In the genomic region with DNA sequence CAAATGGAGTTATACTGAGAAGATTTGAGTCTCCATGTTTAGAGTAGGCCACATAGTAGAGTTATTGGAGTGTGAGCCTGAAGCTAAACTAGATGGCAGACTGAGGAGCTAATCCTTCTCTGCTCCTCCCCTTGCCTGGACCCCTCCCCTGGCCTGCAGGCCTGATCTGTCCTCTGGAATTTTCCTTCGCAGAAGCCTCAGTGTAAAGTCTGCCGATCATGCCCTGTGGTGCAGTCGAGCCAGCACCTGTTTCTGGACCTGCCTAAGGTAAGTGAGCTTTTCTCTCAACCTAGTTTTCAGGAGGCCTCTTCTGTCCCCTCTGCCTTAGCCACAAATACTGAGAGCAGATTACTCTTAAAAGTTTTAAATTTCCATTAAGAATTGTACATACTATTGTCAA, we compare ENCODE assay signal across 18 cellular contexts. TPM values are rescaled to one million over a fixed set of nuclear protein-coding genes. Genes with fewer than 3 reads are reported as not detected.
DNase-seq lines count a peak whose midpoint lies in the region; ATAC-seq and TF ChIP-seq lines count a peak whose summit lies in the region.
"Had no signal": no experiment of that assay in that cellular context is flagged by ENCODE, and none has a peak within 500 bp of the region (broad histone marks: within the 10 kb centered on the region; RNA-seq: fewer than 3 reads in every experiment).

No MANE protein-coding gene starts in this region.

- H2AFZ ChIP-seq in DND-41 (ENCODE audit: low read depth, low read length): no peak overlapping the region
- no peak overlapping the region for H2AFZ ChIP-seq in neural progenitor cell (replicated peaks)
- H2AFZ ChIP-seq: GM23338 had no signal

- H3K4me2 ChIP-seq in DND-41 (ENCODE audit: insufficient read depth, low read length): no peak overlapping the region
- no peak overlapping the region for H3K4me2 ChIP-seq in neural progenitor cell
- H3K4me2 ChIP-seq: BLaER1 treated with 17β-estradiol and CSF1 and Interleukin-3, amounts not matched to agents 10 nM and 100 nM; GM23338 had no signal

- peak in 1 of 2 donors; percentile 11 for ATAC-seq in activated T-cell treated with anti-CD3 and anti-CD28 coated beads, Interleukin-2, amount 50 U/mL, for 72 hours (replicated peaks in 1 of 2)
- peak; percentile 29; the same call in 1 of the 3 replicates for ATAC-seq in DND-41 (ENCODE audit: insufficient read depth, low read depth)
- ATAC-seq: GM23338, PC-3 had no signal

- no peak overlapping the region for H3K4me3 Mint-ChIP-seq in activated T-cell treated with anti-CD3 and anti-CD28 coated beads, Interleukin-2, amount 50 U/mL, for 72 hours
- no peak overlapping the region for H3K4me3 Mint-ChIP-seq in neural progenitor cell
- H3K4me3 Mint-ChIP-seq in activated CD4-positive, alpha-beta memory T cell treated with anti-CD3 and anti-CD28 coated beads, Interleukin-2, amount 10 ng/mL, durations not matched to agents 7 days and 5 days: no peak overlapping the region
- H3K4me3 Mint-ChIP-seq: CD8-positive, alpha-beta memory T cell; GM23338 had no signal

- DNase-seq in activated T-cell treated with anti-CD3 and anti-CD28 coated beads, Interleukin-2, amount 50 U/mL, for 72 hours: no peak
- DNase-seq in activated T-cell treated with anti-CD3 and anti-CD28 coated beads for 4 hours (no peak), DND-41 (no peak), ecto neural progenitor cell (ENCODE audit: low spot score) (peak; percentile 64), neural progenitor cell (ENCODE audit: low spot score) (peak; percentile 35), hypothalamus (lab: John Stamatoyannopoulos, UW) (no peak), amniotic stem cell (lab: John Stamatoyannopoulos, UW) (no peak)
- no peak for DNase-seq in activated CD4-positive, alpha-beta memory T cell treated with anti-CD3 and anti-CD28 coated beads, Interleukin-2, amount 10 ng/mL, durations not matched to agents 7 days and 5 days
- DNase-seq: CD8-positive, alpha-beta memory T cell; GF-D8; MG63; NCI-H1092 treated with DMSO at 0.1 percent for 48 hours; NCI-H1694; NCI-H510A treated with DMSO at 0.1 percent for 48 hours; NCI-H82; PC-3 had no signal

- H3K27ac Mint-ChIP-seq in activated T-cell treated with anti-CD3 and anti-CD28 coated beads, Interleukin-2, amount 50 U/mL, for 72 hours: peak overlapping the region; percentile 72
- peak overlapping the region; percentile 47 for H3K27ac Mint-ChIP-seq in neural progenitor cell
- no peak overlapping the region for H3K27ac Mint-ChIP-seq in activated CD4-positive, alpha-beta memory T cell treated with anti-CD3 and anti-CD28 coated beads, Interleukin-2, amount 10 ng/mL, durations not matched to agents 7 days and 5 days
- H3K27ac Mint-ChIP-seq: GM23338 had no signal

- peaks cover 20 to 58% of the 10 kb centered on the region in 2 donors for H3K36me3 Mint-ChIP-seq in activated T-cell treated with anti-CD3 and anti-CD28 coated beads, Interleukin-2, amount 50 U/mL, for 72 hours (ENCODE audit: insufficient read depth in 2 of 2)
- H3K36me3 Mint-ChIP-seq in neural progenitor cell: peaks cover 46% of the 10 kb centered on the region
- H3K36me3 Mint-ChIP-seq in activated CD4-positive, alpha-beta memory T cell treated with anti-CD3 and anti-CD28 coated beads, Interleukin-2, amount 10 ng/mL, durations not matched to agents 7 days and 5 days (ENCODE audit: low read depth): peaks cover 65% of the 10 kb centered on the region

- peaks cover 6% of the 10 kb centered on the region for H3K4me1 Mint-ChIP-seq in activated T-cell treated with anti-CD3 and anti-CD28 coated beads, Interleukin-2, amount 50 U/mL, for 72 hours (ENCODE audit: low read depth)
- peaks cover 5% of the 10 kb centered on the region for H3K4me1 Mint-ChIP-seq in neural progenitor cell
- peaks cover 1% of the 10 kb centered on the region for H3K4me1 Mint-ChIP-seq in activated CD4-positive, alpha-beta memory T cell treated with anti-CD3 and anti-CD28 coated beads, Interleukin-2, amount 10 ng/mL, durations not matched to agents 7 days and 5 days
- H3K4me1 Mint-ChIP-seq: GM23338 had no signal

- POLR2A ChIA-PET in activated CD4-positive, alpha-beta memory T cell treated with anti-CD3 and anti-CD28 coated beads, Interleukin-2, amount 10 ng/mL, durations not matched to agents 7 days and 5 days (lab: Charles Lee): interaction anchor here (0.7 to 3.1 kb wide), 2 partner anchors 9 to 16 kb away, joined by 3 to 10 read pairs; partner anchors contain the start of gene DDIT3

- peaks cover 40% of the 10 kb centered on the region for H3K79me2 ChIP-seq in DND-41 (ENCODE audit: insufficient read depth, low read length)
- H3K79me2 ChIP-seq in neural progenitor cell (ENCODE audit: low read depth): no peaks in the 10 kb centered on the region

- H3K36me3 ChIP-seq in DND-41 (ENCODE audit: insufficient read depth, low read length): peaks cover 78% of the 10 kb centered on the region
- peaks cover 16% of the 10 kb centered on the region for H3K36me3 ChIP-seq in neural progenitor cell

- CTCF ChIA-PET in activated CD4-positive, alpha-beta memory T cell treated with anti-CD3 and anti-CD28 coated beads, Interleukin-2, amount 10 ng/mL, durations not matched to agents 7 days and 5 days (lab: Charles Lee): no interaction called here

- TF ChIP-seq CTCF in DND-41 (IDR thresholded peaks at IDR 0.05; ENCODE audit: borderline replicate concordance, extremely low read depth, low read length, poor library complexity, severe bottlenecking) (no peak), neural progenitor cell (IDR thresholded peaks at IDR 0.05) (no peak)

- H3K4me3 ChIP-seq in DND-41 (ENCODE audit: low read depth in 1 of 2, low read length in 2 of 2) (no peak overlapping the region), neural progenitor cell (no peak overlapping the region)
- H3K4me3 ChIP-seq: BLaER1 treated with 17β-estradiol and CSF1 and Interleukin-3, amounts not matched to agents 10 nM and 100 nM; GM23338; MG63 had no signal

- H3K27me3 ChIP-seq in DND-41 (ENCODE audit: insufficient read depth, low read length, poor library complexity) (no peaks in the 10 kb centered on the region), neural progenitor cell (no peaks in the 10 kb centered on the region)
- H3K27me3 ChIP-seq: BLaER1 treated with 17β-estradiol and CSF1 and Interleukin-3, amounts not matched to agents 10 nM and 100 nM; MG63 had no signal

- no peak overlapping the region for H3K9ac ChIP-seq in DND-41 (ENCODE audit: low read depth, low read length)
- H3K9ac ChIP-seq in neural progenitor cell: no peak overlapping the region
- H3K9ac ChIP-seq: BLaER1 treated with 17β-estradiol and CSF1 and Interleukin-3, amounts not matched to agents 10 nM and 100 nM had no signal

- H3K4me1 ChIP-seq in DND-41 (ENCODE audit: insufficient read depth, low read length) (no peaks in the 10 kb centered on the region), neural progenitor cell (no peaks in the 10 kb centered on the region)
- H3K4me1 ChIP-seq: BLaER1 treated with 17β-estradiol and CSF1 and Interleukin-3, amounts not matched to agents 10 nM and 100 nM had no signal

- H3F3A ChIP-seq in neural progenitor cell (ENCODE audit: low read depth): no peaks in the 10 kb centered on the region

- no peaks in the 10 kb centered on the region for H3K27me3 Mint-ChIP-seq in activated T-cell treated with anti-CD3 and anti-CD28 coated beads, Interleukin-2, amount 50 U/mL, for 72 hours (ENCODE audit: low read depth)
- peaks cover 2% of the 10 kb centered on the region for H3K27me3 Mint-ChIP-seq in neural progenitor cell (ENCODE audit: insufficient read depth, low read depth)
- no peaks in the 10 kb centered on the region for H3K27me3 Mint-ChIP-seq in activated CD4-positive, alpha-beta memory T cell treated with anti-CD3 and anti-CD28 coated beads, Interleukin-2, amount 10 ng/mL, durations not matched to agents 7 days and 5 days

- H4K20me1 ChIP-seq in DND-41 (ENCODE audit: insufficient read depth, low read length) (peaks cover 11% of the 10 kb centered on the region), neural progenitor cell (ENCODE audit: low read depth) (no peaks in the 10 kb centered on the region)

- H3K27ac ChIP-seq in DND-41 (ENCODE audit: low read length): no peak overlapping the region
- no peak overlapping the region for H3K27ac ChIP-seq in neural progenitor cell
- H3K27ac ChIP-seq: BLaER1 treated with 17β-estradiol and CSF1 and Interleukin-3, amounts not matched to agents 10 nM and 100 nM had no signal

- H3K9me3 Mint-ChIP-seq in activated T-cell treated with anti-CD3 and anti-CD28 coated beads, Interleukin-2, amount 50 U/mL, for 72 hours: no peaks in the 10 kb centered on the region
- no peaks in the 10 kb centered on the region for H3K9me3 Mint-ChIP-seq in neural progenitor cell
- H3K9me3 Mint-ChIP-seq in activated CD4-positive, alpha-beta memory T cell treated with anti-CD3 and anti-CD28 coated beads, Interleukin-2, amount 10 ng/mL, durations not matched to agents 7 days and 5 days: no peaks in the 10 kb centered on the region
- H3K9me3 Mint-ChIP-seq: CD8-positive, alpha-beta memory T cell had no signal

- H3K9me3 ChIP-seq in DND-41 (ENCODE audit: insufficient read depth, low read length, severe bottlenecking) (no peaks in the 10 kb centered on the region), neural progenitor cell (ENCODE audit: low read depth) (no peaks in the 10 kb centered on the region)
- H3K9me3 ChIP-seq: MG63 had no signal

RNA-seq across cellular contexts. Expression of gene MARS1, which starts 16.2 kb away (rescaled TPM):
- 100 to 1,000 TPM; 575 to 653 TPM for total RNA-seq in activated T-cell treated with anti-CD3 and anti-CD28 coated beads, Interleukin-2, amount 50 U/mL, for 72 hours
- total RNA-seq in neural progenitor cell (ENCODE audit: low replicate concordance): 109 and 116 TPM in 2 replicates
- 100 to 1,000 TPM; 262 to 282 TPM for total RNA-seq in activated CD4-positive, alpha-beta memory T cell treated with anti-CD3 and anti-CD28 coated beads, Interleukin-2, amount 10 ng/mL, durations not matched to agents 7 days and 5 days

RNA-seq across cellular contexts. Expression of gene DDIT3, which starts 16.3 kb away (rescaled TPM):
- 10 to 100 TPM; 64.6 to 71.7 TPM for total RNA-seq in activated T-cell treated with anti-CD3 and anti-CD28 coated beads, Interleukin-2, amount 50 U/mL, for 72 hours
- total RNA-seq in neural progenitor cell (ENCODE audit: low replicate concordance): 2.3 and 4.3 TPM in 2 replicates
- total RNA-seq in activated CD4-positive, alpha-beta memory T cell treated with anti-CD3 and anti-CD28 coated beads, Interleukin-2, amount 10 ng/mL, durations not matched to agents 7 days and 5 days: 10 to 100 TPM; 19.1 to 22.7 TPM

RNA-seq across cellular contexts. Expression of gene MBD6, which starts 18.6 kb away (rescaled TPM):
- total RNA-seq in activated T-cell treated with anti-CD3 and anti-CD28 coated beads, Interleukin-2, amount 50 U/mL, for 72 hours: 100 to 1,000 TPM; 131 to 148 TPM
- total RNA-seq in neural progenitor cell (ENCODE audit: low replicate concordance): 3.6 and 5.4 TPM in 2 replicates
- total RNA-seq in activated CD4-positive, alpha-beta memory T cell treated with anti-CD3 and anti-CD28 coated beads, Interleukin-2, amount 10 ng/mL, durations not matched to agents 7 days and 5 days: 10 to 100 TPM; 71.7 to 73.4 TPM

RNA-seq across cellular contexts. Expression of gene ARHGAP9, which starts 24.4 kb away (rescaled TPM):
- total RNA-seq in activated T-cell treated with anti-CD3 and anti-CD28 coated beads, Interleukin-2, amount 50 U/mL, for 72 hours: 100 to 1,000 TPM; 119 to 153 TPM
- total RNA-seq in neural progenitor cell (ENCODE audit: low replicate concordance): 0.62 TPM in 1 of 2 replicates, not detected in the other
- 100 to 1,000 TPM; 171 to 188 TPM for total RNA-seq in activated CD4-positive, alpha-beta memory T cell treated with anti-CD3 and anti-CD28 coated beads, Interleukin-2, amount 10 ng/mL, durations not matched to agents 7 days and 5 days
- total RNA-seq: PC-3 had no signal

RNA-seq across cellular contexts. Expression of gene DCTN2, which starts 43.0 kb away (rescaled TPM):
- total RNA-seq in activated T-cell treated with anti-CD3 and anti-CD28 coated beads, Interleukin-2, amount 50 U/mL, for 72 hours: 10 to 100 TPM; 94.9 to 99.0 TPM
- total RNA-seq in neural progenitor cell (ENCODE audit: low replicate concordance): 147 and 192 TPM in 2 replicates
- total RNA-seq in activated CD4-positive, alpha-beta memory T cell treated with anti-CD3 and anti-CD28 coated beads, Interleukin-2, amount 10 ng/mL, durations not matched to agents 7 days and 5 days: 10 to 100 TPM; 80.9 to 85.1 TPM

Comparison
In these comparisons a context has a peak if more than half of its experiments do, and no peak if none do; other contexts are left out.
1. DNase-seq: peak in ecto neural progenitor cell (single experiment) and neural progenitor cell (single experiment); none in activated T-cell treated with anti-CD3 and anti-CD28 coated beads, Interleukin-2, amount 50 U/mL, for 72 hours (0 of 2), activated T-cell treated with anti-CD3 and anti-CD28 coated beads for 4 hours (single experiment), DND-41 (single experiment), activated CD4-positive, alpha-beta memory T cell treated with anti-CD3 and anti-CD28 coated beads, Interleukin-2, amount 10 ng/mL, durations not matched to agents 7 days and 5 days (single experiment), hypothalamus (0 of 51) and amniotic stem cell (single experiment).
2. RNA of gene MBD6, which starts 18.6 kb away (total RNA-seq): 131 to 148 TPM in activated T-cell treated with anti-CD3 and anti-CD28 coated beads, Interleukin-2, amount 50 U/mL, for 72 hours and 71.7 to 73.4 TPM in activated CD4-positive, alpha-beta memory T cell treated with anti-CD3 and anti-CD28 coated beads, Interleukin-2, amount 10 ng/mL, durations not matched to agents 7 days and 5 days; 3.6 to 5.4 TPM in neural progenitor cell; every median in the first group is over 10 times any median in the second.